Comparison of ENCODE assay signal across 28 cellular contexts in the genomic region with DNA sequence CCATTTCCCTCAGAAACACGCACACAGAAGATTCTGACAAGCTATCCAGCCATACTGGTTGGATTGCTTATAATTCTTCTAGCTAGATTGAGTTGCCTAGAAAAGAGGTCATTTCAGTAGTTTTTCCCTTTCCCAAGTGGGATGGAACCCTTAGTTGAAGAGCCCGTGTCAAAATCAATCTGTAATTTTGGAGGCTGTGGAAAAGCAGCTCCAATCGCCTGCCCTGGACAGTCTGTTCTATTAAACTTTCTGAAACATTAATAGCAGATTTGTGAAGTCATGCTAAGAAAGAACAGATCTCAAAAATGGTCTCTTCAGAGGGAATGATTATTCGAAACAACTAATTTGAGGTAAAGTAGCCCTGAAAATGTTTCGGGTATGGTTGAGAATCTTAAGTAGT. TPM values are rescaled to one million over a fixed set of nuclear protein-coding genes. Genes with fewer than 3 reads are reported as not detected.
"Had no signal": no experiment of that assay in that cellular context is flagged by ENCODE, and none has a peak within 500 bp of the region (broad histone marks: within the 10 kb centered on the region; RNA-seq: fewer than 3 reads in every experiment).

No MANE protein-coding gene starts in this region.

- H3K4me3 Mint-ChIP-seq: naive thymus-derived CD4-positive, alpha-beta T cell; natural killer cell treated with Interleukin-12 subunit alpha and Interleukin-12 subunit beta and Interleukin-15 and Interleukin-18, amount 100 ng/mL, for 72 hours; stimulated activated memory B cell treated with anti-CD40 and anti-IgM and Interleukin-4, amounts not matched to agents 10 μg/mL and 1 μg/mL and 100 μg/mL, for 72 hours; stimulated activated naive CD8-positive, alpha-beta T cell treated with anti-CD3 and anti-CD28 coated beads, Interleukin-15, amount 100 ng/mL, for 72 hours had no signal

- DNase-seq: heart right ventricle; islet precursor cell; left ventricle myocardium inferior; midbrain; mucosa of descending colon; naive thymus-derived CD4-positive, alpha-beta T cell; pancreas; posterior cingulate gyrus; retina; right cardiac atrium; sigmoid colon; small intestine; stimulated activated CD4-positive, alpha-beta T cell treated with anti-CD3 and anti-CD28 coated beads, Interleukin-1b, Interleukin-23, amount 100 ng/mL, for 48 hours; stimulated activated CD4-positive, alpha-beta T cell treated with anti-CD3 and anti-CD28 coated beads, Interleukin-2, amount 100 ng/mL, for 48 hours; stimulated activated CD4-positive, alpha-beta T cell treated with anti-CD3 and anti-CD28 coated beads, Interleukin-4, amount 100 ng/mL, for 4 hours; stimulated activated CD8-positive, alpha-beta memory T cell treated with anti-CD3 and anti-CD28 coated beads, Interleukin-4, amount 100 ng/mL, for 48 hours; stimulated activated naive CD4-positive, alpha-beta T cell treated with Interleukin-2 at 50 U/mL for 16 hours; stimulated activated naive CD8-positive, alpha-beta T cell treated with anti-CD3 and anti-CD28 coated beads, Interleukin-15, amount 100 ng/mL, for 72 hours; substantia nigra; tibial artery; trophoblast cell; upper lobe of right lung had no signal

- H3K27me3 ChIP-seq: hepatocyte, pancreas, sigmoid colon, tibial artery, upper lobe of right lung had no signal

- H3K27me3 Mint-ChIP-seq: stimulated activated memory B cell treated with anti-CD40 and anti-IgM and Interleukin-4, amounts not matched to agents 10 μg/mL and 1 μg/mL and 100 μg/mL, for 72 hours; stimulated activated naive CD8-positive, alpha-beta T cell treated with anti-CD3 and anti-CD28 coated beads, Interleukin-15, amount 100 ng/mL, for 72 hours had no signal

- H3K4me2 ChIP-seq: hepatocyte had no signal

- H3K9me3 ChIP-seq: mucosa of descending colon, pancreas, prostate gland, sigmoid colon, thoracic aorta, tibial artery, upper lobe of right lung had no signal

- H3K27ac ChIP-seq: heart right ventricle, hepatocyte, left ventricle myocardium inferior, pancreas, prostate gland, sigmoid colon, thoracic aorta, tibial artery, upper lobe of right lung had no signal

- H3K4me3 ChIP-seq: heart right ventricle, hepatocyte, left ventricle myocardium inferior, lung, mucosa of descending colon, pancreas, prostate gland, sigmoid colon, thoracic aorta, tibial artery, upper lobe of right lung had no signal

- ATAC-seq: heart right ventricle; mucosa of descending colon; naive thymus-derived CD4-positive, alpha-beta T cell; natural killer cell treated with Interleukin-12 subunit alpha and Interleukin-12 subunit beta and Interleukin-15 and Interleukin-18, amount 100 ng/mL, for 72 hours; pancreas; right cardiac atrium; stimulated activated naive CD8-positive, alpha-beta T cell treated with anti-CD3 and anti-CD28 coated beads, Interleukin-15, amount 100 ng/mL, for 72 hours; upper lobe of right lung had no signal

- H3K36me3 ChIP-seq: heart right ventricle, left ventricle myocardium inferior, pancreas, prostate gland, sigmoid colon, thoracic aorta, tibial artery, upper lobe of right lung had no signal

- H3K9me3 Mint-ChIP-seq: natural killer cell treated with Interleukin-12 subunit alpha and Interleukin-12 subunit beta and Interleukin-15 and Interleukin-18, amount 100 ng/mL, for 72 hours; stimulated activated naive CD8-positive, alpha-beta T cell treated with anti-CD3 and anti-CD28 coated beads, Interleukin-15, amount 100 ng/mL, for 72 hours had no signal

- H3K36me3 Mint-ChIP-seq: natural killer cell treated with Interleukin-12 subunit alpha and Interleukin-12 subunit beta and Interleukin-15 and Interleukin-18, amount 100 ng/mL, for 72 hours; stimulated activated memory B cell treated with anti-CD40 and anti-IgM and Interleukin-4, amounts not matched to agents 10 μg/mL and 1 μg/mL and 100 μg/mL, for 72 hours had no signal

- H3K4me1 ChIP-seq: heart right ventricle, left ventricle myocardium inferior, pancreas, prostate gland, tibial artery, upper lobe of right lung had no signal

- H3K27ac Mint-ChIP-seq: naive thymus-derived CD4-positive, alpha-beta T cell; natural killer cell treated with Interleukin-12 subunit alpha and Interleukin-12 subunit beta and Interleukin-15 and Interleukin-18, amount 100 ng/mL, for 72 hours; stimulated activated memory B cell treated with anti-CD40 and anti-IgM and Interleukin-4, amounts not matched to agents 10 μg/mL and 1 μg/mL and 100 μg/mL, for 72 hours; stimulated activated naive CD8-positive, alpha-beta T cell treated with anti-CD3 and anti-CD28 coated beads, Interleukin-15, amount 100 ng/mL, for 72 hours had no signal

RNA-seq across cellular contexts. Expression of a gene that starts 29.3 kb away (rescaled TPM):
- total RNA-seq: left ventricle myocardium inferior had no signal
